In genomic region chr17:50263293-50264262, GRCh38 we compare ENCODE assay signal across 13 cellular contexts. TPM values are rescaled to one million over a fixed set of nuclear protein-coding genes. Genes with fewer than 3 reads are reported as not detected.
DNase-seq lines count a peak whose midpoint lies in the region; ATAC-seq and TF ChIP-seq lines count a peak whose summit lies in the region.
"Had no signal": no experiment of that assay in that cellular context is flagged by ENCODE, and none has a peak within 500 bp of the region (broad histone marks: within the 10 kb centered on the region; RNA-seq: fewer than 3 reads in every experiment).

No MANE protein-coding gene starts in this region.

- H3K4me3 ChIP-seq in AG04449 (ENCODE audit: low read depth, low read length) (peak overlapping the region; percentile 33), HEK293 (ENCODE audit: low read depth, low read length) (no peak overlapping the region), foreskin fibroblast (ENCODE audit: low read depth in 1 of 2, low read length in 2 of 2) (peak overlapping the region; percentile 12 to 31), gastroesophageal sphincter (no peak overlapping the region)
- H3K4me3 ChIP-seq: dorsolateral prefrontal cortex, upper lobe of left lung had no signal

- H3K27ac ChIP-seq in HEK293 (ENCODE audit: extremely low read depth, low read depth, low read length) (no peak overlapping the region), gastroesophageal sphincter (no peak overlapping the region)
- H3K27ac ChIP-seq: dorsolateral prefrontal cortex, upper lobe of left lung had no signal

- peak overlapping the region; percentile 90 for H3K27ac Mint-ChIP-seq in osteocyte (ENCODE audit: unreplicated experiment)

- DNase-seq in AG04449 (ENCODE audit: low read depth, low spot score) = no peak
- no peak for DNase-seq in foreskin fibroblast
- DNase-seq in osteocyte (ENCODE audit: extremely low spot score, unreplicated experiment) = no peak
- no peak for DNase-seq in activated T-cell treated with anti-CD3 and anti-CD28 coated beads, Interleukin-2, amount 50 U/mL, for 4 hours
- DNase-seq: activated T-cell treated with anti-CD3 and anti-CD28 coated beads, Interleukin-2, amount 50 U/mL, for 1 hour; amygdala had no signal

- no peak for TF ChIP-seq POLR2A in gastroesophageal sphincter (IDR thresholded peaks at IDR 0.05)

- H3K4me1 ChIP-seq in HEK293 (ENCODE audit: control insufficient read depth, insufficient read depth, low read length) (peaks cover 12% of the 10 kb centered on the region), gastroesophageal sphincter (peaks cover 0 to 60% (median 24%) of the 10 kb centered on the region in 3 donors)

- H3K36me3 ChIP-seq in HEK293 (ENCODE audit: control insufficient read depth in 2 of 2, insufficient read depth in 1 of 2, low read length in 2 of 2) = no peaks in the 10 kb centered on the region
- no peaks in the 10 kb centered on the region for H3K36me3 ChIP-seq in gastroesophageal sphincter
- H3K36me3 ChIP-seq: upper lobe of left lung had no signal

- peaks cover 10% of the 10 kb centered on the region for H3K27me3 ChIP-seq in gastroesophageal sphincter
- H3K27me3 ChIP-seq: upper lobe of left lung had no signal

- no peaks in the 10 kb centered on the region for H3K27me3 Mint-ChIP-seq in osteocyte (ENCODE audit: unreplicated experiment)
- H3K27me3 Mint-ChIP-seq in activated T-cell treated with anti-CD3 and anti-CD28 coated beads, Interleukin-2, amount 50 U/mL, for 4 hours (ENCODE audit: low read depth) = peaks cover 14% of the 10 kb centered on the region

- POLR2A ChIA-PET in AG04449 (lab: Yijun Ruan, JAX) (interaction anchor here (2.6 to 30.0 kb wide), 2 partner anchors 44 to 72 kb away, joined by 22 to 2316 read pairs; partner anchors contain the start of gene COL1A1), HEK293 (lab: Yijun Ruan, JAX) (interaction anchor here (0.6 kb wide), 2 partner anchors 43 to 60 kb away, joined by 3 read pairs; no protein-coding TSS in a partner anchor)

- H3K36me3 Mint-ChIP-seq in osteocyte (ENCODE audit: unreplicated experiment) = no peaks in the 10 kb centered on the region
- no peaks in the 10 kb centered on the region for H3K36me3 Mint-ChIP-seq in activated T-cell treated with anti-CD3 and anti-CD28 coated beads, Interleukin-2, amount 50 U/mL, for 4 hours (ENCODE audit: insufficient read depth)

- no peaks in the 10 kb centered on the region for H3K9me3 Mint-ChIP-seq in osteocyte (ENCODE audit: unreplicated experiment)
- no peaks in the 10 kb centered on the region for H3K9me3 Mint-ChIP-seq in activated T-cell treated with anti-CD3 and anti-CD28 coated beads, Interleukin-2, amount 50 U/mL, for 4 hours

- WGBS in gastroesophageal sphincter (ENCODE audit: low coverage in 1 of 2), 2 donors = 63 to 69% methylated on average over 5 to 6 of the region's 11 CpGs

- CTCF ChIA-PET in AG04449 (lab: Yijun Ruan, JAX) (interaction anchor here (1.3 to 19.7 kb wide), 3 partner anchors 52 to 93 kb away, joined by 3 to 489 read pairs (median 6); partner anchors contain the start of gene COL1A1), HEK293 (lab: Yijun Ruan, JAX) (interaction anchor here (0.6 to 1.9 kb wide), 4 partner anchors 10 to 94 kb away, joined by 4 to 6 read pairs (median 6); partner anchors contain the start of gene TMEM92)

- TF ChIP-seq CTCF in AG04449 (IDR thresholded peaks at IDR 0.05; ENCODE audit: insufficient read depth, low read length, missing control alignments) (no peak), HEK293 (tag by site-specific recombination; IDR thresholded peaks at IDR 0.05) (no peak), foreskin fibroblast (IDR thresholded peaks at IDR 0.05; ENCODE audit: low read depth, low read length) (no peak), osteocyte (IDR thresholded peaks at IDR 0.05) (no peak), gastroesophageal sphincter (IDR thresholded peaks at IDR 0.05) (no peak)

- TF ChIP-seq EP300 in gastroesophageal sphincter (IDR thresholded peaks at IDR 0.05) = no peak

- H3K4me3 Mint-ChIP-seq in osteocyte (ENCODE audit: unreplicated experiment) = peak overlapping the region; percentile 57
- no peak overlapping the region for H3K4me3 Mint-ChIP-seq in activated T-cell treated with anti-CD3 and anti-CD28 coated beads, Interleukin-2, amount 50 U/mL, for 4 hours

- ATAC-seq in gastroesophageal sphincter = no peak
- no peak for ATAC-seq in HG03108 (IDR thresholded peaks at IDR 0.05; ENCODE audit: unreplicated experiment)
- ATAC-seq in activated T-cell treated with anti-CD3 and anti-CD28 coated beads, Interleukin-2, amount 50 U/mL, for 4 hours = no peak
- no peak for ATAC-seq in GM21423 (IDR thresholded peaks at IDR 0.05; ENCODE audit: unreplicated experiment)

- H3K9me3 ChIP-seq in HEK293 (ENCODE audit: control insufficient read depth, insufficient read depth, low read depth, low read length) (no peaks in the 10 kb centered on the region), gastroesophageal sphincter (no peaks in the 10 kb centered on the region)
- H3K9me3 ChIP-seq: upper lobe of left lung had no signal

- peaks cover 96% of the 10 kb centered on the region for H3K4me1 Mint-ChIP-seq in osteocyte (ENCODE audit: unreplicated experiment)
- H3K4me1 Mint-ChIP-seq in activated T-cell treated with anti-CD3 and anti-CD28 coated beads, Interleukin-2, amount 50 U/mL, for 4 hours (ENCODE audit: low read depth) = no peaks in the 10 kb centered on the region

TF ChIP-seq in HEK293, 187 proteins besides CTCF, POLR2A, EP300 and RAD21:
- TF ChIP-seq GLI2 (tag by site-specific recombination; IDR thresholded peaks at IDR 0.05; ENCODE audit: borderline replicate concordance, low read depth) (no peak), PRDM1 (tag by site-specific recombination; IDR thresholded peaks at IDR 0.05) (0 out of 2 replicates have a peak, but pooled peaks have one; percentile 32)

RNA-seq across cellular contexts. Expression of gene TMEM92, which starts 10.7 kb away (rescaled TPM):
- total RNA-seq in osteocyte = 4.3 and 6.6 TPM in 2 replicates
- total RNA-seq in gastroesophageal sphincter = under 1 TPM in 1 of 4 donors, not detected in 3; 0.16 TPM
- total RNA-seq in activated T-cell treated with anti-CD3 and anti-CD28 coated beads, Interleukin-2, amount 50 U/mL, for 4 hours = not detected
- total RNA-seq: myocyte had no signal

Comparison
In these comparisons a context has a peak if more than half of its experiments do, and no peak if none do; other contexts are left out.
1. H3K4me3 ChIP-seq: peak in AG04449 (single experiment) and foreskin fibroblast (2 of 2); none in HEK293 (single experiment) and gastroesophageal sphincter (0 of 2).